In genomic region chr17:27244481-27245223, GRCh38 we compare ENCODE assay signal across 8 cellular contexts. TPM values are rescaled to one million over a fixed set of nuclear protein-coding genes. Genes with fewer than 3 reads are reported as not detected.
A peak's percentile ranks its signal among the peaks of the same experiment; 100 is the strongest.
DNase-seq lines count a peak whose midpoint lies in the region; ATAC-seq, FAIRE-seq and TF ChIP-seq lines count a peak whose summit lies in the region.

No MANE protein-coding gene starts in this region.

- no peaks in the 10 kb centered on the region for H3K9me3 ChIP-seq in GM12878 (replicated peaks; ENCODE audit: control insufficient read depth, insufficient read depth, low read length)

- H3K9ac ChIP-seq in GM12878 (ENCODE audit: control insufficient read depth, insufficient read depth, low read length): no peak overlapping the region

- POLR2A ChIA-PET in GM12878 (lab: Charles Lee): interaction anchor here (0.9 kb wide), 1 partner anchor 38 kb away, joined by 3 read pairs; no protein-coding TSS in a partner anchor

- H3K79me2 ChIP-seq in GM12878 (ENCODE audit: control insufficient read depth, insufficient read depth, low read length): no peaks in the 10 kb centered on the region

- no peaks in the 10 kb centered on the region for H3K36me3 ChIP-seq in GM12878 (ENCODE audit: control insufficient read depth in 2 of 2, insufficient read depth in 2 of 2, low read length in 1 of 2)

- peak overlapping the region; percentile 41 for H3K4me2 ChIP-seq in GM12878 (ENCODE audit: control insufficient read depth, insufficient read depth)

- ATAC-seq in GM12878 (no peak), HG03095 (IDR thresholded peaks at IDR 0.05; ENCODE audit: unreplicated experiment) (no peak), HG03045 (IDR thresholded peaks at IDR 0.05; ENCODE audit: unreplicated experiment) (no peak)

- no peak overlapping the region for H3K27ac ChIP-seq in GM12878 (ENCODE audit: control insufficient read depth, insufficient read depth)

- BruUV-seq in GM12878 (replicated peaks; lab: Mats Ljungman, UMichigan): no TSS peak

- DNase-seq in HT1080 (ENCODE audit: low read depth) (peak; percentile 80), GM12878 (ENCODE audit: low read depth, low spot score) (no peak), iris pigment epithelial cell (ENCODE audit: low read depth) (peak; percentile 98), smooth muscle cell of the brain vasculature (ENCODE audit: low read depth, low spot score) (peak; percentile 39), NCI-H82 (lab: John Stamatoyannopoulos, UW) (no peak), NCI-H2227 treated with DMSO at 0.1 percent for 48 hours (lab: John Stamatoyannopoulos, UW) (no peak)

- in situ Hi-C loops in GM12878 (cut with MboI): loop anchor here (5.0 kb wide), 1 partner anchor 413 kb away; no protein-coding TSS in a partner anchor

- H4K20me1 ChIP-seq in GM12878 (ENCODE audit: control insufficient read depth, insufficient read depth): no peaks in the 10 kb centered on the region

- FAIRE-seq in GM12878 (lab: Jason Lieb, UNC): no peak

- intact Hi-C loops in GM12878 (cut with micrococcal nuclease; ENCODE audit: unreplicated experiment): loop anchor here (1.0 to 5.0 kb wide), 3 partner anchors 88 to 408 kb away; no protein-coding TSS in a partner anchor

- H2AFZ ChIP-seq in GM12878 (ENCODE audit: control insufficient read depth, low read depth, low read length): peak overlapping the region; percentile 72

- TF ChIP-seq POLR2A in GM12878 (IDR thresholded peaks at IDR 0.05; ENCODE audit: low read depth, low read length): no peak

- H3K4me3 ChIP-seq in GM12878: no peak overlapping the region

- RAD21 ChIA-PET in GM12878 (lab: Charles Lee; ENCODE audit: unreplicated experiment): interaction anchor here (0.9 to 2.0 kb wide), 17 partner anchors 9 to 406 kb away, joined by 3 to 35 read pairs (median 5); partner anchors contain the start of gene WSB1

- TF ChIP-seq CTCF in GM12878 (IDR thresholded peaks at IDR 0.05 in 2 of 3, conservative IDR thresholded peaks at IDR 0.05 in 1 of 3; ENCODE audit: control insufficient read depth in 2 of 3, extremely low read depth in 1 of 3, insufficient read depth in 1 of 3, low read depth in 3 of 3, low read length in 3 of 3): no peak

- no peaks in the 10 kb centered on the region for H3K27me3 ChIP-seq in GM12878 (replicated peaks in 1 of 2; ENCODE audit: control insufficient read depth in 2 of 2, insufficient read depth in 2 of 2, low read length in 1 of 2)

- WGBS in GM12878 (ENCODE audit: insufficient coverage, insufficient replicate concordance, low lambda C conversion rate, missing lambda C conversion rate): 57% methylated on average over 16 of the region's 16 CpGs

- peaks cover 32% of the 10 kb centered on the region for H3K4me1 ChIP-seq in GM12878 (ENCODE audit: control insufficient read depth, insufficient read depth, low read length)

- no peak for TF ChIP-seq EP300 in GM12878 (IDR thresholded peaks at IDR 0.05; ENCODE audit: borderline replicate concordance in 1 of 2, control insufficient read depth in 1 of 2, low read depth in 2 of 2, low read length in 2 of 2)

- SMC1A ChIA-PET in GM12878 (lab: Charles Lee; ENCODE audit: uncharacterized antibody, unreplicated experiment): interaction anchor here (1.0 to 4.9 kb wide), 6 partner anchors 32 to 110 kb away, joined by 4 to 35 read pairs (median 4); no protein-coding TSS in a partner anchor

- TF ChIP-seq RAD21 in GM12878 (IDR thresholded peaks at IDR 0.05; ENCODE audit: insufficient read depth, low read depth, low read length): no peak

- CTCF ChIA-PET in GM12878 (lab: Yijun Ruan, JAX): interaction anchor here (0.8 to 4.8 kb wide), 31 partner anchors 8 to 359 kb away, joined by 3 to 58 read pairs (median 4); partner anchors contain the start of gene WSB1

TF ChIP-seq in GM12878, 131 proteins besides CTCF, POLR2A, EP300 and RAD21:
- TF ChIP-seq CBX3 (IDR thresholded peaks at IDR 0.05; ENCODE audit: borderline replicate concordance, low read depth) (no peak), SREBF1 (IDR thresholded peaks at IDR 0.05; ENCODE audit: low read length) (no peak), SKIL (IDR thresholded peaks at IDR 0.05; ENCODE audit: low read depth, poor library complexity, severe bottlenecking) (no peak), E4F1 (IDR thresholded peaks at IDR 0.05; ENCODE audit: borderline replicate concordance, partially characterized antibody) (no peak), CEBPB (IDR thresholded peaks at IDR 0.05; ENCODE audit: borderline replicate concordance in 1 of 2, low read depth in 2 of 2, low read length in 2 of 2) (no peak), MTA3 (IDR thresholded peaks at IDR 0.05; ENCODE audit: borderline replicate concordance, low read length) (no peak), PKNOX1 (IDR thresholded peaks at IDR 0.05) (no peak), SRF (IDR thresholded peaks at IDR 0.05; ENCODE audit: low read depth in 2 of 2, low read length in 2 of 2) (no peak), NFXL1 (IDR thresholded peaks at IDR 0.05; ENCODE audit: borderline replicate concordance) (no peak), JUNB (IDR thresholded peaks at IDR 0.05) (no peak), ASH2L (IDR thresholded peaks at IDR 0.05; ENCODE audit: borderline replicate concordance, low read depth) (no peak), CHD1 (IDR thresholded peaks at IDR 0.05; ENCODE audit: low read depth, low read length) (no peak)

RNA-seq across cellular contexts. Expression of gene WSB1, which starts 49.3 kb away (rescaled TPM):
- 31.7 and 62.4 TPM in 2 replicates for total RNA-seq in HT1080 (2014; rRNA removed; shearing (Covaris generic))
- 29.0 and 30.2 TPM in 2 replicates for polyA plus RNA-seq in HT1080 (2015; cell fraction: cytosol; rRNA removed)
- polyA plus RNA-seq in HT1080 (2015; cell fraction: nucleus; rRNA removed): 444 and 485 TPM in 2 replicates
- 1,230 and 1,283 TPM in 2 replicates for total RNA-seq in GM12878 (2013; cell fraction: nucleolus; rRNA removed)
- total RNA-seq in GM12878 (2014; rRNA removed) (84.1 and 102 TPM in 2 replicates), GM12878 (2014; rRNA removed; fragmentation: Illumina TruSeq; extraction: Trizol) (91.5 and 94.3 TPM in 2 replicates), GM12878 (2021) (91.0 and 108 TPM in 2 replicates)
- 111 TPM for polyA plus RNA-seq in GM12878 (2011; ENCODE audit: low read depth)
- polyA plus RNA-seq in GM12878 (2011; rRNA removed) (458 and 632 TPM in 2 replicates), GM12878 (2014; fragmentation: Illumina TruSeq; extraction: Trizol) (108 and 151 TPM in 2 replicates), GM12878 (2014; fragmentation: Nextera tagmentation; extraction: Ambion mirVana) (10 to 100 TPM; 26.6 to 49.8 TPM), GM12878 (2014; rRNA removed) (121 and 162 TPM in 2 replicates), GM12878 (2016; fragmentation: Nextera tagmentation; extraction: Ambion mirVana) (100 to 1,000 TPM; 101 TPM)
- 374 and 577 TPM in 2 replicates for polyA plus RNA-seq in GM12878 (2011; cell fraction: cytosol; rRNA removed)
- polyA plus RNA-seq in GM12878 (2011; cell fraction: nucleus; rRNA removed): 1,022 and 1,033 TPM in 2 replicates
- polyA plus RNA-seq in GM12878 (2012): 116 and 173 TPM in 2 replicates
- polyA minus RNA-seq in GM12878 (2011; rRNA and poly(A)+ RNA removed): 122 and 137 TPM in 2 replicates
- 68.0 and 68.3 TPM in 2 replicates for polyA minus RNA-seq in GM12878 (2011; cell fraction: cytosol; rRNA and poly(A)+ RNA removed)
- 108 and 118 TPM in 2 replicates for polyA minus RNA-seq in GM12878 (2011; cell fraction: nucleus; rRNA and poly(A)+ RNA removed)

Comparison
In these comparisons a context has a peak if more than half of its experiments do, and no peak if none do; other contexts are left out.
1. DNase-seq: peak in HT1080 (single experiment), iris pigment epithelial cell (single experiment) and smooth muscle cell of the brain vasculature (single experiment); none in GM12878 (single experiment), NCI-H82 (single experiment) and NCI-H2227 treated with DMSO at 0.1 percent for 48 hours (single experiment).